ENCODE assay signal across 9 cellular contexts in genomic region chr16:84294196-84295142, GRCh38. TPM values are rescaled to one million over a fixed set of nuclear protein-coding genes. Genes with fewer than 3 reads are reported as not detected.
DNase-seq lines count a peak whose midpoint lies in the region; ATAC-seq and TF ChIP-seq lines count a peak whose summit lies in the region.
"Had no signal": no experiment of that assay in that cellular context is flagged by ENCODE, and none has a peak within 500 bp of the region (broad histone marks: within the 10 kb centered on the region; RNA-seq: fewer than 3 reads in every experiment).

WFDC1 (plus strand) TSS chr16:84294878; CDS start chr16:84294972, 94 bp downstream.

- H3K36me3 Mint-ChIP-seq in nephron (ENCODE audit: low read depth): no peaks in the 10 kb centered on the region

- H3K27ac Mint-ChIP-seq in nephron: peak within 1 kb of the TSS; percentile 56 to 72 (median 70)

- H3K4me1 Mint-ChIP-seq in nephron: peaks cover 47% of the 10 kb centered on the region

- H3K27me3 ChIP-seq in AG04450 (ENCODE audit: control insufficient read depth, insufficient read depth, low read length): peaks cover 10% of the 10 kb centered on the region

- peak within 1 kb of the TSS; percentile 48 to 71 (median 56) for H3K4me3 Mint-ChIP-seq in nephron

- no peak for TF ChIP-seq CTCF in AG04450 (IDR thresholded peaks at IDR 0.05; ENCODE audit: low read depth, low read length)
- TF ChIP-seq CTCF in fibroblast of the aortic adventitia (IDR thresholded peaks at IDR 0.05; ENCODE audit: insufficient read depth, low read length): no peak
- no peak for TF ChIP-seq CTCF in nephron (IDR thresholded peaks at IDR 0.05; ENCODE audit: unreplicated experiment in 3 of 3)

- peaks cover 44% of the 10 kb centered on the region for H3K27me3 Mint-ChIP-seq in nephron (ENCODE audit: low read depth)

- ATAC-seq in HG02938 (IDR thresholded peaks at IDR 0.05; ENCODE audit: unreplicated experiment) (no peak), HG03442 (IDR thresholded peaks at IDR 0.05; ENCODE audit: unreplicated experiment) (no peak)

- peak within 1 kb of the TSS; percentile 52 for H3K27ac ChIP-seq in AG04450 (ENCODE audit: low read depth, low read length)

- CTCF ChIA-PET in AG04450 (lab: Charles Lee): interaction anchor here (0.5 kb wide), 1 partner anchor 209 kb away, joined by 3 read pairs; no protein-coding TSS in a partner anchor

- H3K9me3 ChIP-seq in AG04450 (ENCODE audit: control insufficient read depth, insufficient read depth, low read length): no peaks in the 10 kb centered on the region

- peak within 1 kb of the TSS; percentile 50 for H3K4me3 ChIP-seq in AG04450 (ENCODE audit: low read depth, low read length)
- peak within 1 kb of the TSS; percentile 13 for H3K4me3 ChIP-seq in fibroblast of the aortic adventitia (ENCODE audit: low read depth, low read length)

- H3K9me3 Mint-ChIP-seq in nephron: no peaks in the 10 kb centered on the region

- POLR2A ChIA-PET in AG04450 (lab: Yijun Ruan, JAX): no interaction called here

- DNase-seq in AG04450 (ENCODE audit: low read depth, low spot score): no peak
- peak; percentile 34 for DNase-seq in NOMO-1 treated with DMSO at 0.1 percent for 48 hours (lab: John Stamatoyannopoulos, UW; ENCODE audit: unreplicated experiment)
- DNase-seq in fibroblast of the aortic adventitia (ENCODE audit: low read depth): peak; percentile 13
- DNase-seq in HCEC 1CT: no peak
- no peak for DNase-seq in NCI-H1105 (lab: John Stamatoyannopoulos, UW)
- DNase-seq: DND-41 had no signal

RNA-seq across cellular contexts. Expression of gene WFDC1, which starts in this region (rescaled TPM):
- polyA plus RNA-seq in AG04450 (2011; rRNA removed): 19.9 and 21.0 TPM in 2 replicates
- polyA minus RNA-seq in AG04450 (2011; rRNA and poly(A)+ RNA removed): 8.5 and 9.1 TPM in 2 replicates
- total RNA-seq in fibroblast of the aortic adventitia (ENCODE audit: low replicate concordance): under 0.01 TPM in 1 of 2 replicates, not detected in the other

Comparison
In these comparisons a context has a peak if more than half of its experiments do, and no peak if none do; other contexts are left out.
1. Peak in DNase-seq and H3K4me3 ChIP-seq in fibroblast of the aortic adventitia; RNA of the gene not detected or under 1 TPM.